ENCODE assay signal across 8 cellular contexts in the genomic region with DNA sequence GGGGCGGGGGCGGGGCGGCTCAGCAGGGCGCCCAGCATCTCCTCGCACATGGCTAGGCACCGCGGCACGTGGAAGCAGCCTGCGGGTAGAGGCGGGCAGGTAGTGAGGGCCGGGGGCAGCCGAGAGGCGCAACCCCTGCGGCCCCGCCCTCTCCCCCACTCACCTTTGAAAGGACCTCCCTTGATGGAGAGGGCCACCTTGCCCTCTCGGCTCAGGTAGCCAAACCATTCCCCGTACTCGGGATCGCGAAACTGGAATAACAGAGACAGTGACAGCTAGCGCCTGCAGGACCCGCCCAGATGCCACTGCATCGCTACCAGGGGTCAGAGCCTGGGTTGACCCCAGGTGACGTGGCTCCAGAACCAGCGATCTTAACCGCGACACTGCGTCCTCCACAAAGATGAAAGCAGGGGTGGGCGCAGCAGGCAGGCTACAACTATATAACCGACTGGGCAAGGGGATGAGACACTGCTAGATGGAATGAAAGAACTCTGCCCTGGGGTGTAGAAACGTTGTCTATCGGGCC. TPM values are rescaled to one million over a fixed set of nuclear protein-coding genes. Genes with fewer than 3 reads are reported as not detected.
DNase-seq lines count a peak whose midpoint lies in the region; ATAC-seq and TF ChIP-seq lines count a peak whose summit lies in the region.

No MANE protein-coding gene starts in this region.

- peak; percentile 4 for ATAC-seq in left lung
- no peak for ATAC-seq in HG03025 (IDR thresholded peaks at IDR 0.05; ENCODE audit: low FRiP score, unreplicated experiment)
- no peak for ATAC-seq in GM18870 (IDR thresholded peaks at IDR 0.05; ENCODE audit: unreplicated experiment)

- intact Hi-C loops in activated T-helper 1 cell treated with anti-CD3 and anti-CD28 coated beads, Interleukin-12 subunit alpha, Interleukin-12 subunit beta, Interleukin-2, Interleukin-4 antibody, amounts not matched to agents 30 ng/mL and 10 ng/mL and 1 ng/mL, durations not matched to agents 14 hours and 24 hours and 36 hours (cut with micrococcal nuclease), result loop anchor here (1.0 kb wide), 1 partner anchor 9 kb away; a partner anchor contains a TSS
- intact Hi-C loops in left lung (cut with DNase I), result no loop called here

- H3K4me3 ChIP-seq in GM06990 (replicated peaks; ENCODE audit: low read depth, low read length) (peak overlapping the region; percentile 63), left lung (peak overlapping the region; percentile 32 to 65)

- peaks cover 2% of the 10 kb centered on the region for H3K36me3 ChIP-seq in GM06990 (ENCODE audit: control insufficient read depth, insufficient read depth, low read length)
- H3K36me3 ChIP-seq in left lung, result peaks cover 0 to 35% of the 10 kb centered on the region in 2 donors

- H3K36me3 Mint-ChIP-seq in activated T-helper 1 cell treated with anti-CD3 and anti-CD28 coated beads, Interleukin-12 subunit alpha, Interleukin-12 subunit beta, Interleukin-2, Interleukin-4 antibody, amounts not matched to agents 30 ng/mL and 10 ng/mL and 1 ng/mL, durations not matched to agents 14 hours and 24 hours and 36 hours (ENCODE audit: low read depth), result peaks cover 5% of the 10 kb centered on the region

- H3K4me3 Mint-ChIP-seq in activated T-helper 1 cell treated with anti-CD3 and anti-CD28 coated beads, Interleukin-12 subunit alpha, Interleukin-12 subunit beta, Interleukin-2, Interleukin-4 antibody, amounts not matched to agents 30 ng/mL and 10 ng/mL and 1 ng/mL, durations not matched to agents 14 hours and 24 hours and 36 hours, result peak overlapping the region; percentile 78

- H3K9me3 ChIP-seq in left lung, result no peaks in the 10 kb centered on the region

- CTCF ChIA-PET in HEK293T (lab: Yijun Ruan, JAX), result interaction anchor here (0.6 to 0.8 kb wide), 2 partner anchors 11 to 12 kb away, joined by 3 read pairs; no protein-coding TSS in a partner anchor

- no peak for TF ChIP-seq CTCF in GM06990 (IDR thresholded peaks at IDR 0.05; ENCODE audit: insufficient read depth, low read length, poor library complexity, severe bottlenecking)
- no peak for TF ChIP-seq CTCF in left lung (IDR thresholded peaks at IDR 0.05)

- peaks cover 10% of the 10 kb centered on the region for H3K4me1 Mint-ChIP-seq in activated T-helper 1 cell treated with anti-CD3 and anti-CD28 coated beads, Interleukin-12 subunit alpha, Interleukin-12 subunit beta, Interleukin-2, Interleukin-4 antibody, amounts not matched to agents 30 ng/mL and 10 ng/mL and 1 ng/mL, durations not matched to agents 14 hours and 24 hours and 36 hours (ENCODE audit: low read depth)

- no peaks in the 10 kb centered on the region for H3K9me3 Mint-ChIP-seq in activated T-helper 1 cell treated with anti-CD3 and anti-CD28 coated beads, Interleukin-12 subunit alpha, Interleukin-12 subunit beta, Interleukin-2, Interleukin-4 antibody, amounts not matched to agents 30 ng/mL and 10 ng/mL and 1 ng/mL, durations not matched to agents 14 hours and 24 hours and 36 hours

- no peaks in the 10 kb centered on the region for H3K27me3 ChIP-seq in GM06990 (replicated peaks; ENCODE audit: control insufficient read depth, insufficient read depth, low read length)
- H3K27me3 ChIP-seq in left lung, result no peaks in the 10 kb centered on the region

- H3K27ac ChIP-seq in left lung, result peak overlapping the region in 1 of 2 donors; percentile 18

- DNase-seq in GM06990 (ENCODE audit: extremely low read depth, insufficient read length) (no peak), HEK293T (ENCODE audit: extremely low spot score) (no peak), left lung (no peak), cerebellar cortex (ENCODE audit: low spot score) (no peak), HUDEP-2 (lab: John Stamatoyannopoulos, UW; ENCODE audit: unreplicated experiment in 76 of 76) (no peak)
- DNase-seq in activated T-helper 1 cell treated with anti-CD3 and anti-CD28 coated beads, Interleukin-12 subunit alpha, Interleukin-12 subunit beta, Interleukin-2, Interleukin-4 antibody, amounts not matched to agents 30 ng/mL and 10 ng/mL and 1 ng/mL, durations not matched to agents 14 hours and 24 hours and 36 hours (ENCODE audit: low spot score), result no peak

- H3K4me1 ChIP-seq in left lung, result peaks cover 11 to 23% of the 10 kb centered on the region in 2 donors

- POLR2A ChIA-PET in HEK293T (lab: Yijun Ruan, JAX), result interaction anchor here (0.7 to 2.0 kb wide), 10 partner anchors 9 to 591 kb away, joined by 3 to 9 read pairs (median 3); a partner anchor contains a TSS

- no peaks in the 10 kb centered on the region for H3K27me3 Mint-ChIP-seq in activated T-helper 1 cell treated with anti-CD3 and anti-CD28 coated beads, Interleukin-12 subunit alpha, Interleukin-12 subunit beta, Interleukin-2, Interleukin-4 antibody, amounts not matched to agents 30 ng/mL and 10 ng/mL and 1 ng/mL, durations not matched to agents 14 hours and 24 hours and 36 hours (ENCODE audit: insufficient read depth)

- peak overlapping the region; percentile 52 for H3K27ac Mint-ChIP-seq in activated T-helper 1 cell treated with anti-CD3 and anti-CD28 coated beads, Interleukin-12 subunit alpha, Interleukin-12 subunit beta, Interleukin-2, Interleukin-4 antibody, amounts not matched to agents 30 ng/mL and 10 ng/mL and 1 ng/mL, durations not matched to agents 14 hours and 24 hours and 36 hours

TF ChIP-seq in HEK293T, 16 proteins besides CTCF, POLR2A, EP300 and RAD21:
- peak; percentile 54 for TF ChIP-seq L3MBTL2 (conservative IDR thresholded peaks at IDR 0.05)
- no peak for TF ChIP-seq ZNF384 (IDR thresholded peaks at IDR 0.05)

RNA-seq across cellular contexts. Expression of a gene that starts 0.6 kb away (rescaled TPM):
- total RNA-seq in activated T-helper 1 cell treated with anti-CD3 and anti-CD28 coated beads, Interleukin-12 subunit alpha, Interleukin-12 subunit beta, Interleukin-2, Interleukin-4 antibody, amounts not matched to agents 30 ng/mL and 10 ng/mL and 1 ng/mL, durations not matched to agents 14 hours and 24 hours and 36 hours, result 150 and 156 TPM in 2 replicates
- total RNA-seq in left lung, result 100 to 1,000 TPM in 1 of 2 donors, 10 to 100 TPM in 1; 87.5 to 105 TPM

RNA-seq across cellular contexts. Expression of a gene that starts 9.1 kb away (rescaled TPM):
- 12.8 and 14.0 TPM in 2 replicates for total RNA-seq in activated T-helper 1 cell treated with anti-CD3 and anti-CD28 coated beads, Interleukin-12 subunit alpha, Interleukin-12 subunit beta, Interleukin-2, Interleukin-4 antibody, amounts not matched to agents 30 ng/mL and 10 ng/mL and 1 ng/mL, durations not matched to agents 14 hours and 24 hours and 36 hours
- 10 to 100 TPM; 44.7 to 62.1 TPM for total RNA-seq in left lung

RNA-seq across cellular contexts. Expression of a gene that starts 9.3 kb away (rescaled TPM):
- total RNA-seq in activated T-helper 1 cell treated with anti-CD3 and anti-CD28 coated beads, Interleukin-12 subunit alpha, Interleukin-12 subunit beta, Interleukin-2, Interleukin-4 antibody, amounts not matched to agents 30 ng/mL and 10 ng/mL and 1 ng/mL, durations not matched to agents 14 hours and 24 hours and 36 hours, result 128 TPM in 2 replicates
- total RNA-seq in left lung, result 10 to 100 TPM; 35.6 to 96.2 TPM

RNA-seq across cellular contexts. Expression of a gene that starts 30.9 kb away (rescaled TPM):
- not detected in 2 replicates for total RNA-seq in activated T-helper 1 cell treated with anti-CD3 and anti-CD28 coated beads, Interleukin-12 subunit alpha, Interleukin-12 subunit beta, Interleukin-2, Interleukin-4 antibody, amounts not matched to agents 30 ng/mL and 10 ng/mL and 1 ng/mL, durations not matched to agents 14 hours and 24 hours and 36 hours
- total RNA-seq in left lung, result 1 to 10 TPM in 1 of 2 donors, under 1 TPM in 1; 0.87 to 1.3 TPM

RNA-seq across cellular contexts. Expression of a gene that starts 36.2 kb away (rescaled TPM):
- total RNA-seq in activated T-helper 1 cell treated with anti-CD3 and anti-CD28 coated beads, Interleukin-12 subunit alpha, Interleukin-12 subunit beta, Interleukin-2, Interleukin-4 antibody, amounts not matched to agents 30 ng/mL and 10 ng/mL and 1 ng/mL, durations not matched to agents 14 hours and 24 hours and 36 hours, result 105 and 106 TPM in 2 replicates
- 10 to 100 TPM; 46.6 to 58.1 TPM for total RNA-seq in left lung
